21 cellular contexts compared by ENCODE assay signal in genomic region chr14:102911541-102911951, GRCh38. TPM values are rescaled to one million over a fixed set of nuclear protein-coding genes. Genes with fewer than 3 reads are reported as not detected.
A peak's percentile ranks its signal among the peaks of the same experiment; 100 is the strongest.
DNase-seq lines count a peak whose midpoint lies in the region; ATAC-seq and TF ChIP-seq lines count a peak whose summit lies in the region.
"Had no signal": no experiment of that assay in that cellular context is flagged by ENCODE, and none has a peak within 500 bp of the region (broad histone marks: within the 10 kb centered on the region; RNA-seq: fewer than 3 reads in every experiment).

No MANE protein-coding gene starts in this region.

- ATAC-seq in activated T-helper 17 cell treated with anti-CD3 and anti-CD28 coated beads, Interleukin-2, amount 50 U/mL, for 72 hours (replicated peaks) = no peak
- ATAC-seq in upper lobe of right lung = no peak
- ATAC-seq: Panc1 had no signal

- TF ChIP-seq CTCF in upper lobe of right lung (IDR thresholded peaks at IDR 0.05) = no peak

- H3K4me1 Mint-ChIP-seq in activated T-helper 17 cell treated with anti-CD3 and anti-CD28 coated beads, Interleukin-2, amount 50 U/mL, for 72 hours = no peaks in the 10 kb centered on the region
- H3K4me1 Mint-ChIP-seq: H9 had no signal

- peaks cover 6 to 9% of the 10 kb centered on the region in 2 donors for H3K9me3 ChIP-seq in neuronal stem cell (replicated peaks in 1 of 2; ENCODE audit: control insufficient read depth in 2 of 2, insufficient read depth in 1 of 2, low read depth in 1 of 2, low read length in 2 of 2)
- H3K9me3 ChIP-seq in upper lobe of right lung = no peaks in the 10 kb centered on the region
- H3K9me3 ChIP-seq: MG63 had no signal

- no peak overlapping the region for H3K4ac ChIP-seq in neuronal stem cell (ENCODE audit: low read length)

- H3K9me3 Mint-ChIP-seq in activated T-helper 17 cell treated with anti-CD3 and anti-CD28 coated beads, Interleukin-2, amount 50 U/mL, for 72 hours = no peaks in the 10 kb centered on the region

- H3K27ac Mint-ChIP-seq in activated T-helper 17 cell treated with anti-CD3 and anti-CD28 coated beads, Interleukin-2, amount 50 U/mL, for 72 hours = peak overlapping the region; percentile 53
- H3K27ac Mint-ChIP-seq: H9 had no signal

- H4K8ac ChIP-seq in neuronal stem cell (ENCODE audit: low read depth, low read length) = peak overlapping the region; percentile 86

- no peak overlapping the region for H2BK5ac ChIP-seq in neuronal stem cell (ENCODE audit: low read length)

- H2AFZ ChIP-seq in neuronal stem cell (ENCODE audit: low read length) = no peak overlapping the region

- no peak overlapping the region for H2BK120ac ChIP-seq in neuronal stem cell (ENCODE audit: low read depth, low read length)

- H3K4me3 ChIP-seq in neuronal stem cell (ENCODE audit: low read length in 2 of 2) (no peak overlapping the region), upper lobe of right lung (no peak overlapping the region)
- H3K4me3 ChIP-seq: MG63 had no signal

- H3K36me3 ChIP-seq in neuronal stem cell (replicated peaks in 1 of 2; ENCODE audit: control insufficient read depth in 2 of 2, insufficient read depth in 2 of 2, low read length in 2 of 2) (peaks cover 6 to 18% of the 10 kb centered on the region in 2 donors), upper lobe of right lung (peaks cover 10% of the 10 kb centered on the region)
- H3K36me3 ChIP-seq: MG63 had no signal

- no peak overlapping the region for H2BK15ac ChIP-seq in neuronal stem cell (ENCODE audit: low read length)

- H3K18ac ChIP-seq in neuronal stem cell (ENCODE audit: low read length) = peak overlapping the region; percentile 42

- H3K27me3 Mint-ChIP-seq in activated T-helper 17 cell treated with anti-CD3 and anti-CD28 coated beads, Interleukin-2, amount 50 U/mL, for 72 hours = no peaks in the 10 kb centered on the region

- peaks cover 1% of the 10 kb centered on the region for H3K79me1 ChIP-seq in neuronal stem cell (ENCODE audit: low read depth, low read length)

- peaks cover 57% of the 10 kb centered on the region for H3K36me3 Mint-ChIP-seq in activated T-helper 17 cell treated with anti-CD3 and anti-CD28 coated beads, Interleukin-2, amount 50 U/mL, for 72 hours (ENCODE audit: low read depth)

- H3K27me3 ChIP-seq in neuronal stem cell (ENCODE audit: control insufficient read depth in 3 of 3, insufficient read depth in 3 of 3, low read depth in 1 of 3, low read length in 3 of 3) (no peaks in the 10 kb centered on the region), upper lobe of right lung (no peaks in the 10 kb centered on the region)
- H3K27me3 ChIP-seq: MG63 had no signal

- H3K9ac ChIP-seq in neuronal stem cell (ENCODE audit: low read depth, low read length, poor library complexity) = no peak overlapping the region

- H3K4me3 Mint-ChIP-seq in activated T-helper 17 cell treated with anti-CD3 and anti-CD28 coated beads, Interleukin-2, amount 50 U/mL, for 72 hours = no peak overlapping the region
- H3K4me3 Mint-ChIP-seq: H9 had no signal

- WGBS in neuronal stem cell (ENCODE audit: extremely low coverage in 2 of 2, insufficient read length in 2 of 2, insufficient replicate concordance in 1 of 2), 2 donors = no CpG with 5 or more reads among the region's 19 CpGs

- H3K27ac ChIP-seq in neuronal stem cell (replicated peaks; ENCODE audit: low read length) (no peak overlapping the region), upper lobe of right lung (no peak overlapping the region)
- H3K27ac ChIP-seq: HL-60 had no signal

- H2BK12ac ChIP-seq in neuronal stem cell (ENCODE audit: low read length) = no peak overlapping the region

- H3K23ac ChIP-seq in neuronal stem cell (ENCODE audit: low read depth, low read length, poor library complexity) = no peak overlapping the region

- no peaks in the 10 kb centered on the region for H3K4me1 ChIP-seq in neuronal stem cell (ENCODE audit: control insufficient read depth in 2 of 2, insufficient read depth in 1 of 2, low read depth in 1 of 2, low read length in 2 of 2)
- no peaks in the 10 kb centered on the region for H3K4me1 ChIP-seq in upper lobe of right lung

- no peak overlapping the region for H4K91ac ChIP-seq in neuronal stem cell (ENCODE audit: low read depth, low read length, poor library complexity)

- no peak overlapping the region for H3K14ac ChIP-seq in neuronal stem cell (ENCODE audit: low read length)

- H3K4me2 ChIP-seq in neuronal stem cell (ENCODE audit: insufficient read depth, low read length, poor library complexity, severe bottlenecking) = no peak overlapping the region

- H2AK5ac ChIP-seq in neuronal stem cell (ENCODE audit: low read depth, low read length) = no peak overlapping the region

- intact Hi-C loops in upper lobe of right lung (cut with DNase I) = no loop called here

- DNase-seq in activated effector memory CD4-positive, alpha-beta T cell treated with anti-CD3 and anti-CD28 coated beads, Interleukin-2, amount 50 U/mL, for 16 hours = peak; percentile 58
- no peak for DNase-seq in activated effector memory CD4-positive, alpha-beta T cell treated with Interleukin-2 at 50 U/mL for 16 hours
- no peak for DNase-seq in neuronal stem cell (ENCODE audit: low spot score)
- DNase-seq in upper lobe of right lung = peak; percentile 52
- no peak for DNase-seq in NCI-H774 (lab: John Stamatoyannopoulos, UW)
- DNase-seq in stimulated activated CD4-positive, alpha-beta T cell treated with anti-CD3 and anti-CD28 coated beads, Interleukin-12 subunit alpha, Interleukin-12 subunit beta, amount 100 ng/mL, for 4 hours = no peak
- DNase-seq in activated CD4-positive, alpha-beta T cell treated with anti-CD3 and anti-CD28 coated beads for 1 hour = no peak
- DNase-seq: DMS 273 treated with DMSO at 0.1 percent for 48 hours, DND-41, H9, Kasumi-1, MG63, NCI-H1105, NCI-H2081, NCI-H446 treated with DMSO at 0.1 percent for 48 hours, NCI-H69 had no signal

RNA-seq across cellular contexts. Expression of gene AMN, which starts 10.9 kb away (rescaled TPM):
- total RNA-seq in activated T-helper 17 cell treated with anti-CD3 and anti-CD28 coated beads, Interleukin-2, amount 50 U/mL, for 72 hours = 1 to 10 TPM; 2.1 to 2.3 TPM
- 0.46 TPM for polyA plus RNA-seq in neuronal stem cell (2013, experiment 1 of 2)
- polyA plus RNA-seq in neuronal stem cell (2013, experiment 2 of 2) = 0.28 TPM
- total RNA-seq in upper lobe of right lung = 19.8 TPM
- total RNA-seq: G401, HT1080 had no signal

Comparison
In these comparisons a context has a peak if more than half of its experiments do, and no peak if none do; other contexts are left out.
1. DNase-seq: peak in activated effector memory CD4-positive, alpha-beta T cell treated with anti-CD3 and anti-CD28 coated beads, Interleukin-2, amount 50 U/mL, for 16 hours (single experiment) and upper lobe of right lung (single experiment); none in activated effector memory CD4-positive, alpha-beta T cell treated with Interleukin-2 at 50 U/mL for 16 hours (single experiment), neuronal stem cell (single experiment), NCI-H774 (single experiment), stimulated activated CD4-positive, alpha-beta T cell treated with anti-CD3 and anti-CD28 coated beads, Interleukin-12 subunit alpha, Interleukin-12 subunit beta, amount 100 ng/mL, for 4 hours (single experiment) and activated CD4-positive, alpha-beta T cell treated with anti-CD3 and anti-CD28 coated beads for 1 hour (single experiment).